Comparison of ENCODE assay signal across 35 cellular contexts in the genomic region with DNA sequence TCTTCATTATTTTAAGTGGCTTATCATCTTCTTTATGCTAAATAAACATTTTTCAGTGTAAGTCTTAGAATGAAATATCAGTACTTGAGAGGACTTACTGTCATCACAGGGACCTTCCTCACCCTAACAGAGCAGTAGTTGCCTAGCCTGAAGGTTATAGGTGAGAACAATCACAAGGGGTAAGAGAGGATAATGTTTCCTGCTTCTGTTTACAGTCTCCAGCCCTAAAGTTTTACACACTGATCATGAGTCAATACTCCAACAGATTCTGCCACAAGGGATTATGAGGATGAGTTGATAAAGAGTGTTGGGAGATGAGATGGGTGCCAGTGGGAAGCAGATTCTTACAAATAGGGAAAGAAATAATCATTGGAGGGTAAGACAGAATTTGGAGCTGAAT.
"Had no signal": no experiment of that assay in that cellular context is flagged by ENCODE, and none has a peak within 500 bp of the region (broad histone marks: within the 10 kb centered on the region; RNA-seq: fewer than 3 reads in every experiment).

No MANE protein-coding gene starts in this region.

- H3K9me3 ChIP-seq: adrenal gland, body of pancreas had no signal

- DNase-seq: activated CD4-positive, alpha-beta T cell treated with anti-CD3 and anti-CD28 coated beads for 36 hours; activated CD4-positive, alpha-beta T cell treated with anti-CD3 and anti-CD28 coated beads, Interleukin-2, amount 10 ng/mL, durations not matched to agents 7 days and 5 days; activated CD4-positive, alpha-beta T cell treated with anti-CD3 and anti-CD28 coated beads, Interleukin-2, amount 50 U/mL, for 48 hours; activated CD8-positive, alpha-beta T cell treated with anti-CD3 and anti-CD28 coated beads, Interleukin-2, amount 10 ng/mL, durations not matched to agents 7 days and 5 days; activated gamma-delta T cell treated with Interleukin-2 at 50 U/mL for 16 hours; activated naive CD4-positive, alpha-beta T cell treated with anti-CD3 and anti-CD28 coated beads for 36 hours; activated T-cell treated with anti-CD3 and anti-CD28 coated beads, Interleukin-2, amount 50 U/mL, for 24 hours; adrenal gland; body of pancreas; caudate nucleus; cerebellar nuclear complex; Kasumi-1; KG1; MG63; NCI-H1048; NCI-H1105 treated with DMSO at 0.1 percent for 48 hours; NCI-H1436; NCI-H1694; NCI-H1930; NCI-H2081 treated with DMSO at 0.1 percent for 48 hours; NCI-H226; NCI-H446 treated with DMSO at 0.1 percent for 48 hours; NCI-H524; NCI-H69; SIG-M5; SW 1271; T-helper 1 cell; T-helper 2 cell; T-helper 9 cell had no signal

- H3K4me3 ChIP-seq: adrenal gland, body of pancreas, MG63 had no signal

- H3K27me3 ChIP-seq: adrenal gland, body of pancreas, MG63 had no signal

- H3K36me3 ChIP-seq: adrenal gland, MG63 had no signal

- ATAC-seq: activated CD4-positive, alpha-beta T cell treated with anti-CD3 and anti-CD28 coated beads for 36 hours; activated CD8-positive, alpha-beta T cell treated with anti-CD3 and anti-CD28 coated beads, Interleukin-2, amount 10 ng/mL, durations not matched to agents 7 days and 5 days; activated naive CD4-positive, alpha-beta T cell treated with anti-CD3 and anti-CD28 coated beads, Interleukin-2, amount 50 U/mL, for 72 hours; body of pancreas; Right ventricle myocardium inferior; SK-N-SH treated with all-trans-retinoic acid at 6 μM for 48 hours had no signal

- H3K27ac ChIP-seq: adrenal gland, body of pancreas, RWPE1 had no signal

- FAIRE-seq: astrocyte, bronchial epithelial cell had no signal

- H3K4me1 ChIP-seq: adrenal gland, body of pancreas had no signal
